In genomic region chr3:45884368-45885201, GRCh38 we compare ENCODE assay signal across 23 cellular contexts. TPM values are rescaled to one million over a fixed set of nuclear protein-coding genes. Genes with fewer than 3 reads are reported as not detected.
DNase-seq lines count a peak whose midpoint lies in the region; ATAC-seq and TF ChIP-seq lines count a peak whose summit lies in the region.
"Had no signal": no experiment of that assay in that cellular context is flagged by ENCODE, and none has a peak within 500 bp of the region (broad histone marks: within the 10 kb centered on the region; RNA-seq: fewer than 3 reads in every experiment).

No MANE protein-coding gene starts in this region.

- H3K27me3 Mint-ChIP-seq in activated CD8-positive, alpha-beta T cell treated with anti-CD3 and anti-CD28 coated beads for 36 hours = peaks cover 30% of the 10 kb centered on the region
- H3K27me3 Mint-ChIP-seq in activated CD8-positive, alpha-beta T cell treated with anti-CD3 and anti-CD28 coated beads, Interleukin-2, amount 10 ng/mL, durations not matched to agents 7 days and 5 days (ENCODE audit: low read depth) = peaks cover 45% of the 10 kb centered on the region
- peaks cover 13% of the 10 kb centered on the region for H3K27me3 Mint-ChIP-seq in activated T-helper 17 cell treated with anti-CD3 and anti-CD28 coated beads, Interleukin-2, amount 50 U/mL, for 72 hours
- H3K27me3 Mint-ChIP-seq in CD14-positive monocyte (ENCODE audit: low read depth in 3 of 3) = peaks cover 0 to 8% (median 3%) of the 10 kb centered on the region in 3 donors

- H3K27me3 ChIP-seq in DND-41 (ENCODE audit: insufficient read depth, low read length, poor library complexity) = no peaks in the 10 kb centered on the region
- H3K27me3 ChIP-seq in spleen (replicated peaks in 1 of 7) = no peaks in the 10 kb centered on the region
- H3K27me3 ChIP-seq: BLaER1, left lung, upper lobe of right lung had no signal

- no peak overlapping the region for H3K9ac ChIP-seq in DND-41 (ENCODE audit: low read depth, low read length)
- H3K9ac ChIP-seq: BLaER1 had no signal

- 72 to 83% (median 76%) methylated on average over 23 of the region's 23 CpGs for WGBS in spleen, 5 donors

- no peaks in the 10 kb centered on the region for H3K36me3 Mint-ChIP-seq in activated CD8-positive, alpha-beta T cell treated with anti-CD3 and anti-CD28 coated beads for 36 hours (ENCODE audit: low read depth)
- H3K36me3 Mint-ChIP-seq in activated CD8-positive, alpha-beta T cell treated with anti-CD3 and anti-CD28 coated beads, Interleukin-2, amount 10 ng/mL, durations not matched to agents 7 days and 5 days (ENCODE audit: low read depth) = no peaks in the 10 kb centered on the region
- no peaks in the 10 kb centered on the region for H3K36me3 Mint-ChIP-seq in activated T-helper 17 cell treated with anti-CD3 and anti-CD28 coated beads, Interleukin-2, amount 50 U/mL, for 72 hours (ENCODE audit: low read depth)
- no peaks in the 10 kb centered on the region for H3K36me3 Mint-ChIP-seq in CD14-positive monocyte
- H3K36me3 Mint-ChIP-seq: activated naive CD8-positive, alpha-beta T cell treated with anti-CD3 and anti-CD28 coated beads for 36 hours had no signal

- no peak for TF ChIP-seq CTCF in activated CD8-positive, alpha-beta T cell treated with anti-CD3 and anti-CD28 coated beads for 36 hours (IDR thresholded peaks at IDR 0.05)
- TF ChIP-seq CTCF in DND-41 (IDR thresholded peaks at IDR 0.05; ENCODE audit: borderline replicate concordance, extremely low read depth, low read length, poor library complexity, severe bottlenecking) (no peak), spleen (IDR thresholded peaks at IDR 0.05 in 8 of 11, conservative IDR thresholded peaks at IDR 0.05 in 3 of 11) (no peak), CD14-positive monocyte (IDR thresholded peaks at IDR 0.05) (no peak)

- peaks cover 95% of the 10 kb centered on the region for H3K36me3 ChIP-seq in DND-41 (ENCODE audit: insufficient read depth, low read length)
- no peaks in the 10 kb centered on the region for H3K36me3 ChIP-seq in spleen
- H3K36me3 ChIP-seq: BLaER1, left lung, prostate gland, upper lobe of right lung had no signal

- POLR2A ChIA-PET in activated CD8-positive, alpha-beta T cell treated with anti-CD3 and anti-CD28 coated beads for 36 hours (lab: Charles Lee) = interaction anchor here (1.0 kb wide), 1 partner anchor 9 kb away, joined by 3 read pairs; no protein-coding TSS in a partner anchor
- POLR2A ChIA-PET in activated CD8-positive, alpha-beta T cell treated with anti-CD3 and anti-CD28 coated beads, Interleukin-2, amount 10 ng/mL, durations not matched to agents 7 days and 5 days (lab: Charles Lee) = no interaction called here

- ATAC-seq in activated CD8-positive, alpha-beta T cell treated with anti-CD3 and anti-CD28 coated beads for 36 hours = no peak
- ATAC-seq in activated CD8-positive, alpha-beta T cell treated with anti-CD3 and anti-CD28 coated beads, Interleukin-2, amount 10 ng/mL, durations not matched to agents 7 days and 5 days = no peak
- ATAC-seq in DND-41 (ENCODE audit: insufficient read depth, low read depth) = no peak
- peak; percentile 79 for ATAC-seq in activated T-helper 17 cell treated with anti-CD3 and anti-CD28 coated beads, Interleukin-2, amount 50 U/mL, for 72 hours (replicated peaks)
- ATAC-seq: left lung, upper lobe of right lung had no signal

- peaks cover 100% of the 10 kb centered on the region for H3K4me1 ChIP-seq in DND-41 (ENCODE audit: insufficient read depth, low read length)
- H3K4me1 ChIP-seq in spleen = peaks cover 0 to 35% (median 6%) of the 10 kb centered on the region in 6 donors
- H3K4me1 ChIP-seq: left lung, prostate gland, upper lobe of right lung had no signal

- H3K27ac ChIP-seq in DND-41 (ENCODE audit: low read length) (peak overlapping the region; percentile 72), spleen (no peak overlapping the region)
- H3K27ac ChIP-seq: BLaER1, epithelial cell of prostate, left lung, prostate gland, upper lobe of right lung had no signal

- H3K4me1 Mint-ChIP-seq in activated CD8-positive, alpha-beta T cell treated with anti-CD3 and anti-CD28 coated beads for 36 hours (ENCODE audit: low read depth) = peaks cover 28% of the 10 kb centered on the region
- peaks cover 12% of the 10 kb centered on the region for H3K4me1 Mint-ChIP-seq in activated CD8-positive, alpha-beta T cell treated with anti-CD3 and anti-CD28 coated beads, Interleukin-2, amount 10 ng/mL, durations not matched to agents 7 days and 5 days (ENCODE audit: low read depth)
- H3K4me1 Mint-ChIP-seq in activated T-helper 17 cell treated with anti-CD3 and anti-CD28 coated beads, Interleukin-2, amount 50 U/mL, for 72 hours = peaks cover 21% of the 10 kb centered on the region
- H3K4me1 Mint-ChIP-seq in CD14-positive monocyte = no peaks in the 10 kb centered on the region

- H3K4me3 ChIP-seq in DND-41 (ENCODE audit: low read depth in 1 of 2, low read length in 2 of 2) (no peak overlapping the region), spleen (no peak overlapping the region)
- H3K4me3 ChIP-seq: BLaER1, left lung, prostate gland, upper lobe of right lung had no signal

- DNase-seq in activated CD8-positive, alpha-beta T cell treated with anti-CD3 and anti-CD28 coated beads for 36 hours = peak; percentile 26
- no peak for DNase-seq in activated CD8-positive, alpha-beta T cell treated with anti-CD3 and anti-CD28 coated beads, Interleukin-2, amount 10 ng/mL, durations not matched to agents 7 days and 5 days
- DNase-seq in DND-41 (no peak), posterior cingulate gyrus (peak in 8 of 10 donors; percentile 46 to 94 (median 70)), spleen (no peak), RPMI8226 (no peak), CD14-positive monocyte (ENCODE audit: low spot score) (no peak)
- DNase-seq: activated naive CD8-positive, alpha-beta T cell treated with anti-CD3 and anti-CD28 coated beads for 36 hours; HCEC 1CT; KG1; left lung; NCI-H524; nephron progenitor cell; upper lobe of right lung had no signal

- no peaks in the 10 kb centered on the region for H3K9me3 Mint-ChIP-seq in activated CD8-positive, alpha-beta T cell treated with anti-CD3 and anti-CD28 coated beads for 36 hours
- H3K9me3 Mint-ChIP-seq in activated CD8-positive, alpha-beta T cell treated with anti-CD3 and anti-CD28 coated beads, Interleukin-2, amount 10 ng/mL, durations not matched to agents 7 days and 5 days (ENCODE audit: insufficient read depth) = no peaks in the 10 kb centered on the region
- no peaks in the 10 kb centered on the region for H3K9me3 Mint-ChIP-seq in activated T-helper 17 cell treated with anti-CD3 and anti-CD28 coated beads, Interleukin-2, amount 50 U/mL, for 72 hours
- no peaks in the 10 kb centered on the region for H3K9me3 Mint-ChIP-seq in CD14-positive monocyte
- H3K9me3 Mint-ChIP-seq: activated naive CD8-positive, alpha-beta T cell treated with anti-CD3 and anti-CD28 coated beads for 36 hours; nephron progenitor cell had no signal

- H3K79me2 ChIP-seq in DND-41 (ENCODE audit: insufficient read depth, low read length) = peaks cover 100% of the 10 kb centered on the region

- H3K27ac Mint-ChIP-seq in activated CD8-positive, alpha-beta T cell treated with anti-CD3 and anti-CD28 coated beads for 36 hours = no peak overlapping the region
- H3K27ac Mint-ChIP-seq in activated CD8-positive, alpha-beta T cell treated with anti-CD3 and anti-CD28 coated beads, Interleukin-2, amount 10 ng/mL, durations not matched to agents 7 days and 5 days = no peak overlapping the region
- H3K27ac Mint-ChIP-seq in activated T-helper 17 cell treated with anti-CD3 and anti-CD28 coated beads, Interleukin-2, amount 50 U/mL, for 72 hours = no peak overlapping the region
- H3K27ac Mint-ChIP-seq in CD14-positive monocyte = no peak overlapping the region
- H3K27ac Mint-ChIP-seq: activated naive CD8-positive, alpha-beta T cell treated with anti-CD3 and anti-CD28 coated beads for 36 hours; nephron progenitor cell had no signal

- H3K9me3 ChIP-seq in DND-41 (ENCODE audit: insufficient read depth, low read length, severe bottlenecking) (no peaks in the 10 kb centered on the region), spleen (no peaks in the 10 kb centered on the region)
- H3K9me3 ChIP-seq: BLaER1, left lung, prostate gland, upper lobe of right lung had no signal

- TF ChIP-seq POLR2A in spleen (IDR thresholded peaks at IDR 0.05) = no peak

- peaks cover 80% of the 10 kb centered on the region for H4K20me1 ChIP-seq in DND-41 (ENCODE audit: insufficient read depth, low read length)
- H4K20me1 ChIP-seq: BLaER1 had no signal

- intact Hi-C loops in activated CD8-positive, alpha-beta T cell treated with anti-CD3 and anti-CD28 coated beads for 36 hours (cut with micrococcal nuclease) = no loop called here
- intact Hi-C loops in posterior cingulate gyrus (cut with DNase I) = no loop called here
- intact Hi-C loops in spleen (cut with DNase I; ENCODE audit: low total_unique reads) = no loop called here
- intact Hi-C loops in CD14-positive monocyte (cut with micrococcal nuclease) = no loop called here

- no peak overlapping the region for H3K4me3 Mint-ChIP-seq in activated CD8-positive, alpha-beta T cell treated with anti-CD3 and anti-CD28 coated beads for 36 hours
- no peak overlapping the region for H3K4me3 Mint-ChIP-seq in activated CD8-positive, alpha-beta T cell treated with anti-CD3 and anti-CD28 coated beads, Interleukin-2, amount 10 ng/mL, durations not matched to agents 7 days and 5 days
- H3K4me3 Mint-ChIP-seq in activated T-helper 17 cell treated with anti-CD3 and anti-CD28 coated beads, Interleukin-2, amount 50 U/mL, for 72 hours = peak overlapping the region; percentile 16
- no peak overlapping the region for H3K4me3 Mint-ChIP-seq in CD14-positive monocyte
- H3K4me3 Mint-ChIP-seq: activated naive CD8-positive, alpha-beta T cell treated with anti-CD3 and anti-CD28 coated beads for 36 hours; nephron progenitor cell had no signal

- CTCF ChIA-PET in activated CD8-positive, alpha-beta T cell treated with anti-CD3 and anti-CD28 coated beads for 36 hours (lab: Charles Lee) = interaction anchor here (0.7 to 0.8 kb wide), 2 partner anchors 20 to 184 kb away, joined by 3 read pairs; no protein-coding TSS in a partner anchor
- CTCF ChIA-PET in activated CD8-positive, alpha-beta T cell treated with anti-CD3 and anti-CD28 coated beads, Interleukin-2, amount 10 ng/mL, durations not matched to agents 7 days and 5 days (lab: Charles Lee) = interaction anchor here (1.3 kb wide), 1 partner anchor 28 kb away, joined by 4 read pairs; no protein-coding TSS in a partner anchor

- no peak overlapping the region for H2AFZ ChIP-seq in DND-41 (ENCODE audit: low read depth, low read length)

- H3K4me2 ChIP-seq in DND-41 (ENCODE audit: insufficient read depth, low read length) = peak overlapping the region; percentile 21; the same call in 1 of the 2 replicates
- H3K4me2 ChIP-seq: BLaER1 had no signal

RNA-seq across cellular contexts. Expression of gene CCR9, which starts 1.8 kb away (rescaled TPM):
- total RNA-seq in activated CD8-positive, alpha-beta T cell treated with anti-CD3 and anti-CD28 coated beads for 36 hours = under 1 TPM; 0.20 TPM
- total RNA-seq in activated CD8-positive, alpha-beta T cell treated with anti-CD3 and anti-CD28 coated beads, Interleukin-2, amount 10 ng/mL, durations not matched to agents 7 days and 5 days = under 1 TPM in 1 of 2 experiments, not detected in 1; 0.08 TPM
- under 1 TPM; 0.15 to 0.19 TPM for total RNA-seq in activated T-helper 17 cell treated with anti-CD3 and anti-CD28 coated beads, Interleukin-2, amount 50 U/mL, for 72 hours
- 1 to 10 TPM; 1.2 to 3.6 (median 1.7) TPM for total RNA-seq in spleen
- polyA plus RNA-seq in spleen (1 to 10 TPM; 1.1 to 1.3 (median 1.3) TPM), CD14-positive monocyte (not detected)
- total RNA-seq: A673; activated naive CD8-positive, alpha-beta T cell treated with anti-CD3 and anti-CD28 coated beads for 36 hours; fibroblast of villous mesenchyme; HT-29; SK-MEL-5; T-helper 1 cell treated with Interleukin-12 subunit alpha and Interleukin-12 subunit beta and Interleukin-4 antibody, amounts not matched to agents 30 ng/mL and 1 ng/mL, for 36 hours; upper lobe of right lung had no signal

RNA-seq across cellular contexts. Expression of gene LZTFL1, which starts 42.7 kb away (rescaled TPM):
- total RNA-seq in activated CD8-positive, alpha-beta T cell treated with anti-CD3 and anti-CD28 coated beads for 36 hours = 1 to 10 TPM; 4.7 TPM
- total RNA-seq in activated CD8-positive, alpha-beta T cell treated with anti-CD3 and anti-CD28 coated beads, Interleukin-2, amount 10 ng/mL, durations not matched to agents 7 days and 5 days = 1 to 10 TPM; 5.1 to 6.7 TPM
- 1 to 10 TPM; 3.4 to 5.2 TPM for total RNA-seq in activated T-helper 17 cell treated with anti-CD3 and anti-CD28 coated beads, Interleukin-2, amount 50 U/mL, for 72 hours
- total RNA-seq in spleen = 10 to 100 TPM; 13.2 to 22.9 (median 18.0) TPM
- polyA plus RNA-seq in spleen (1 to 10 TPM; 6.5 to 8.4 (median 7.9) TPM), CD14-positive monocyte (1 to 10 TPM; 7.3 to 7.5 TPM)

RNA-seq across cellular contexts. Expression of gene CXCR6, which starts 58.7 kb away (rescaled TPM):
- total RNA-seq in activated CD8-positive, alpha-beta T cell treated with anti-CD3 and anti-CD28 coated beads for 36 hours = 1 to 10 TPM; 3.2 to 3.4 TPM
- total RNA-seq in activated CD8-positive, alpha-beta T cell treated with anti-CD3 and anti-CD28 coated beads, Interleukin-2, amount 10 ng/mL, durations not matched to agents 7 days and 5 days = 10 to 100 TPM; 26.5 to 27.6 TPM
- 10 to 100 TPM; 13.7 to 25.4 TPM for total RNA-seq in activated T-helper 17 cell treated with anti-CD3 and anti-CD28 coated beads, Interleukin-2, amount 50 U/mL, for 72 hours
- 10 to 100 TPM in 5 of 7 donors, 1 to 10 TPM in 2; 6.6 to 35.3 (median 16.0) TPM for total RNA-seq in spleen
- polyA plus RNA-seq in spleen (1 to 10 TPM; 2.5 to 3.7 (median 2.6) TPM), CD14-positive monocyte (under 1 TPM in 1 of 2 donors, not detected in 1; 0.10 TPM)
- total RNA-seq: A673, HT-29, SK-MEL-5 had no signal

Comparison
In these comparisons a context has a peak if more than half of its experiments do, and no peak if none do; other contexts are left out.
1. DNase-seq: peak in activated CD8-positive, alpha-beta T cell treated with anti-CD3 and anti-CD28 coated beads for 36 hours (single experiment) and posterior cingulate gyrus (8 of 10); none in activated CD8-positive, alpha-beta T cell treated with anti-CD3 and anti-CD28 coated beads, Interleukin-2, amount 10 ng/mL, durations not matched to agents 7 days and 5 days (single experiment), DND-41 (single experiment), spleen (single experiment), RPMI8226 (single experiment) and CD14-positive monocyte (single experiment).